ENCODE assay signal across 13 cellular contexts in the genomic region with DNA sequence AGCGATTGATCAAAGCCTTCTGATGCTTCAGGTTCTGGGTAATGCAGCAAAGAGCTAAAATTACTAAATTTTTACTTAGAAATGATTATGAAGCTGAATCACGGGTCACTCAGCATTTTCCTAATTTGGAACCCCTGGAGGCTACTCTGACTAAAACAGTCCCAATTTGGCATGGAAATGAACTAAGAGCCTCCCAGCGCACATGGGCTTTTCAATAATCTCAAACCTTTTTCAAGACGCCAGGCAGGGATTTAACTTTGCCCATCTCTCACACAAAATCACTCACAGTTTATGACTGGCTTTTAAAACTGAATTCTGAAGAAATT.
"Had no signal": no experiment of that assay in that cellular context is flagged by ENCODE, and none has a peak within 500 bp of the region (broad histone marks: within the 10 kb centered on the region; RNA-seq: fewer than 3 reads in every experiment).

No MANE protein-coding gene starts in this region.

- H3K9me3 ChIP-seq: thoracic aorta had no signal

- ATAC-seq: left cardiac atrium; stimulated activated effector memory CD8-positive, alpha-beta T cell treated with anti-CD3 and anti-CD28 coated beads, Interleukin-12 subunit alpha, Interleukin-12 subunit beta, amount 100 ng/mL, for 72 hours had no signal

- H3K36me3 ChIP-seq: thoracic aorta had no signal

- H3K4me3 ChIP-seq: coronary artery, thoracic aorta had no signal

- H3K27ac ChIP-seq: coronary artery, epithelial cell of prostate, thoracic aorta had no signal

- DNase-seq: activated CD4-positive, alpha-beta T cell treated with anti-CD3 and anti-CD28 coated beads, Interleukin-2, amount 10 ng/mL, durations not matched to agents 7 days and 5 days; activated CD4-positive, CD25-positive, alpha-beta regulatory T cell; activated gamma-delta T cell treated with Interleukin-2 at 50 U/mL for 16 hours; central memory CD4-positive, alpha-beta T cell; effector CD8-positive, alpha-beta T cell; glutamatergic neuron; left cardiac atrium; naive B cell; SW 1271 had no signal
